7 cellular contexts compared by ENCODE assay signal in the genomic region with DNA sequence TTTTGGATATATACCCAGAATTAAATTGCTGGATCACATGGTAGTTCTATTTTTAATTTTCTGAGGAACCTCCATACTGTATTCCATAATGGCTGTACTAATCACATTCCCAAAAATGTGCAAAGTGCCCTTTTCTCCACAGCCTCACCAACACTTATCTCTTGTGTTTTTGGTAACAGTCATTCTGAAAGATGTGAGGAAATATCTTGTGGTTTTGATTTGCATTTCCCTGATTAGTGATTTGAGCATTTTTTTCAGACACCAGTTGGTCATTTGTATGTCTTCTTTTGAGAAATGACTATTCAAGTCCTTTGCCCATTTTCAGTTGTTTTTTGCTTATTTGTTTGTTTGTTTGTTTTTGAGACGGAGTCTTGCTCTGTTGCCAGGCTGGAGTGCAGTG.
DNase-seq lines count a peak whose midpoint lies in the region; ATAC-seq and TF ChIP-seq lines count a peak whose summit lies in the region.
"Not testable (repeated sequence)": the region's sequence is repeated elsewhere in the genome, so short reads cannot be mapped to it uniquely, and the experiment has no call there.

No MANE protein-coding gene starts in this region.

- not testable (repeated sequence) for H3K9me3 Mint-ChIP-seq in activated T-cell treated with anti-CD3 and anti-CD28 coated beads, Interleukin-2, amount 50 U/mL, for 72 hours
- peaks cover 19 to 24% of the 10 kb centered on the region in 2 donors for H3K9me3 Mint-ChIP-seq in stimulated activated naive B cell treated with anti-CD40 and anti-IgM and Interleukin-4, amounts not matched to agents 10 μg/mL and 1 μg/mL and 100 μg/mL, for 72 hours

- H3K27me3 Mint-ChIP-seq in activated T-cell treated with anti-CD3 and anti-CD28 coated beads, Interleukin-2, amount 50 U/mL, for 72 hours (ENCODE audit: low read depth) = peaks cover 39% of the 10 kb centered on the region
- H3K27me3 Mint-ChIP-seq in stimulated activated naive B cell treated with anti-CD40 and anti-IgM and Interleukin-4, amounts not matched to agents 10 μg/mL and 1 μg/mL and 100 μg/mL, for 72 hours = peaks cover 48 to 52% of the 10 kb centered on the region in 2 donors

- not testable (repeated sequence) for TF ChIP-seq CTCF in GM12865 (IDR thresholded peaks at IDR 0.05; ENCODE audit: insufficient read depth, low read depth, low read length, missing control alignments)

- not testable (repeated sequence) for H3K4me3 ChIP-seq in GM12865 (ENCODE audit: low read depth, low read length)

- peak; percentile 26 for ATAC-seq in GM19468 (IDR thresholded peaks at IDR 0.05; ENCODE audit: extremely low read depth, unreplicated experiment)
- ATAC-seq in HG03354 (IDR thresholded peaks at IDR 0.05; ENCODE audit: poor library complexity, severe bottlenecking, unreplicated experiment) = peak; percentile 59
- peak; percentile 35 to 36 for ATAC-seq in activated T-cell treated with anti-CD3 and anti-CD28 coated beads, Interleukin-2, amount 50 U/mL, for 72 hours (replicated peaks in 1 of 2)
- peak; percentile 57 to 91 for ATAC-seq in stimulated activated naive B cell treated with anti-CD40 and anti-IgM and Interleukin-4, amounts not matched to agents 10 μg/mL and 1 μg/mL and 100 μg/mL, for 72 hours (replicated peaks)

- H3K27ac Mint-ChIP-seq in activated T-cell treated with anti-CD3 and anti-CD28 coated beads, Interleukin-2, amount 50 U/mL, for 72 hours; stimulated activated naive B cell treated with anti-CD40 and anti-IgM and Interleukin-4, amounts not matched to agents 10 μg/mL and 1 μg/mL and 100 μg/mL, for 72 hours: not testable (repeated sequence)

- DNase-seq in GM12865 (ENCODE audit: low read depth) (peak; percentile 36), NAMALWA (ENCODE audit: low spot score) (peak; percentile 13), amniotic epithelial cell (ENCODE audit: low read depth) (peak; percentile 28)
- DNase-seq in activated T-cell treated with anti-CD3 and anti-CD28 coated beads, Interleukin-2, amount 50 U/mL, for 72 hours; stimulated activated naive B cell treated with anti-CD40 and anti-IgM and Interleukin-4, amounts not matched to agents 10 μg/mL and 1 μg/mL and 100 μg/mL, for 72 hours: not testable (repeated sequence)

- H3K36me3 Mint-ChIP-seq in activated T-cell treated with anti-CD3 and anti-CD28 coated beads, Interleukin-2, amount 50 U/mL, for 72 hours (ENCODE audit: insufficient read depth in 2 of 2) = not testable (repeated sequence)
- H3K36me3 Mint-ChIP-seq in stimulated activated naive B cell treated with anti-CD40 and anti-IgM and Interleukin-4, amounts not matched to agents 10 μg/mL and 1 μg/mL and 100 μg/mL, for 72 hours = peaks cover 8 to 12% of the 10 kb centered on the region in 2 donors

- peaks cover 12% of the 10 kb centered on the region for H3K4me1 Mint-ChIP-seq in activated T-cell treated with anti-CD3 and anti-CD28 coated beads, Interleukin-2, amount 50 U/mL, for 72 hours (ENCODE audit: low read depth)
- not testable (repeated sequence) for H3K4me1 Mint-ChIP-seq in stimulated activated naive B cell treated with anti-CD40 and anti-IgM and Interleukin-4, amounts not matched to agents 10 μg/mL and 1 μg/mL and 100 μg/mL, for 72 hours

- not testable (repeated sequence) for H3K4me3 Mint-ChIP-seq in activated T-cell treated with anti-CD3 and anti-CD28 coated beads, Interleukin-2, amount 50 U/mL, for 72 hours; stimulated activated naive B cell treated with anti-CD40 and anti-IgM and Interleukin-4, amounts not matched to agents 10 μg/mL and 1 μg/mL and 100 μg/mL, for 72 hours
